ENCODE assay signal across 17 cellular contexts in genomic region chr7:156907656-156908055, GRCh38. TPM values are rescaled to one million over a fixed set of nuclear protein-coding genes. Genes with fewer than 3 reads are reported as not detected.
DNase-seq lines count a peak whose midpoint lies in the region; ATAC-seq and TF ChIP-seq lines count a peak whose summit lies in the region.
"Had no signal": no experiment of that assay in that cellular context is flagged by ENCODE, and none has a peak within 500 bp of the region (broad histone marks: within the 10 kb centered on the region; RNA-seq: fewer than 3 reads in every experiment).

No MANE protein-coding gene starts in this region.

- peaks cover 0 to 3% of the 10 kb centered on the region in 2 experiments for H3K27me3 ChIP-seq in mesenchymal stem cell (ENCODE audit: control insufficient read depth in 1 of 2, insufficient read depth in 1 of 2, low read length in 2 of 2)
- H3K27me3 ChIP-seq in effector memory CD4-positive, alpha-beta T cell (replicated peaks; ENCODE audit: control insufficient read depth, insufficient read depth, low read length, poor library complexity, severe bottlenecking), result no peaks in the 10 kb centered on the region

- peak; percentile 55 for DNase-seq in Daoy (ENCODE audit: low read depth)
- DNase-seq in M059J (ENCODE audit: low read depth), result peak; percentile 82
- peak; percentile 60 for DNase-seq in astrocyte of the spinal cord (ENCODE audit: low read depth, low spot score)
- DNase-seq in mesenchymal stem cell, result peak; percentile 85
- no peak for DNase-seq in effector memory CD4-positive, alpha-beta T cell
- no peak for DNase-seq in NCI-H446 (lab: John Stamatoyannopoulos, UW)
- no peak for DNase-seq in activated naive CD4-positive, alpha-beta T cell treated with Interleukin-2 at 50 U/mL for 16 hours
- DNase-seq: activated CD8-positive, alpha-beta T cell treated with anti-CD3 and anti-CD28 coated beads for 36 hours; activated T-cell treated with anti-CD3 and anti-CD28 coated beads, Interleukin-2, amount 50 U/mL, for 72 hours; CD4-positive, alpha-beta T cell; GDM1; heart right ventricle; kidney; NCI-H1436 treated with DMSO at 0.1 percent for 48 hours; NCI-H524; stimulated activated CD4-positive, alpha-beta T cell treated with anti-CD3 and anti-CD28 coated beads, Interleukin-4, amount 100 ng/mL, for 24 hours had no signal

- H4K8ac ChIP-seq in mesenchymal stem cell (ENCODE audit: low read length), result no peak overlapping the region

- no peak overlapping the region for H2BK12ac ChIP-seq in mesenchymal stem cell (ENCODE audit: low read length in 2 of 2)

- H2AK5ac ChIP-seq in mesenchymal stem cell (ENCODE audit: low read length, severe bottlenecking), result no peak overlapping the region

- H2BK5ac ChIP-seq in mesenchymal stem cell (ENCODE audit: low read depth, low read length, poor library complexity, severe bottlenecking), result no peak overlapping the region

- no peak overlapping the region for H2BK120ac ChIP-seq in mesenchymal stem cell (ENCODE audit: low read depth, low read length)

- no peak for TF ChIP-seq CTCF in astrocyte of the spinal cord (IDR thresholded peaks at IDR 0.05; ENCODE audit: low read depth, low read length)

- no peak overlapping the region for H3K18ac ChIP-seq in mesenchymal stem cell (ENCODE audit: low read depth in 1 of 2, low read length in 2 of 2)

- H3K9me3 ChIP-seq in mesenchymal stem cell (ENCODE audit: control insufficient read depth, low read length), result no peaks in the 10 kb centered on the region
- no peaks in the 10 kb centered on the region for H3K9me3 ChIP-seq in effector memory CD4-positive, alpha-beta T cell (ENCODE audit: control insufficient read depth, low read length)
- H3K9me3 ChIP-seq: heart right ventricle had no signal

- no peak overlapping the region for H3K9ac ChIP-seq in mesenchymal stem cell (ENCODE audit: low read length)

- no peak overlapping the region for H3K27ac ChIP-seq in mesenchymal stem cell (ENCODE audit: low read length, poor library complexity, severe bottlenecking)
- H3K27ac ChIP-seq in effector memory CD4-positive, alpha-beta T cell (ENCODE audit: insufficient read depth, low read length, poor library complexity, severe bottlenecking), result no peak overlapping the region
- H3K27ac ChIP-seq: heart right ventricle had no signal

- no peak overlapping the region for H3K4me2 ChIP-seq in mesenchymal stem cell (ENCODE audit: low read length, poor library complexity, severe bottlenecking)

- no peak overlapping the region for H2BK15ac ChIP-seq in mesenchymal stem cell (ENCODE audit: low read depth, poor library complexity, severe bottlenecking)

- H2AFZ ChIP-seq in mesenchymal stem cell (ENCODE audit: low read depth, low read length), result no peak overlapping the region

- H3K4ac ChIP-seq in mesenchymal stem cell (ENCODE audit: low read depth in 1 of 2, low read length in 2 of 2), result no peak overlapping the region

- no peak overlapping the region for H3K4me3 ChIP-seq in astrocyte of the spinal cord (ENCODE audit: low read depth, low read length)
- H3K4me3 ChIP-seq in mesenchymal stem cell (ENCODE audit: insufficient read depth in 1 of 2, low read depth in 1 of 2, low read length in 2 of 2), result no peak overlapping the region
- H3K4me3 ChIP-seq in effector memory CD4-positive, alpha-beta T cell (ENCODE audit: insufficient read depth, low read depth, low read length, poor library complexity, severe bottlenecking), result no peak overlapping the region
- H3K4me3 ChIP-seq: heart right ventricle had no signal

- WGBS in mesenchymal stem cell, result 100% methylated on average over 1 of the region's 4 CpGs

- no peaks in the 10 kb centered on the region for H3K79me1 ChIP-seq in mesenchymal stem cell (replicated peaks; ENCODE audit: low read length, poor library complexity, severe bottlenecking)

- H3K14ac ChIP-seq in mesenchymal stem cell (ENCODE audit: low read length in 2 of 2), result no peak overlapping the region

- no peak for ATAC-seq in HG03442 (IDR thresholded peaks at IDR 0.05; ENCODE audit: unreplicated experiment)
- ATAC-seq: activated CD8-positive, alpha-beta T cell treated with anti-CD3 and anti-CD28 coated beads for 36 hours; activated T-cell treated with anti-CD3 and anti-CD28 coated beads, Interleukin-2, amount 50 U/mL, for 72 hours had no signal

- H3K23ac ChIP-seq in mesenchymal stem cell (ENCODE audit: low read length in 2 of 2), result no peak overlapping the region

- no peaks in the 10 kb centered on the region for H3K36me3 ChIP-seq in mesenchymal stem cell (ENCODE audit: control insufficient read depth in 1 of 2, insufficient read depth in 2 of 2, low read depth in 1 of 2, low read length in 2 of 2)
- no peaks in the 10 kb centered on the region for H3K36me3 ChIP-seq in effector memory CD4-positive, alpha-beta T cell (ENCODE audit: control insufficient read depth, insufficient read depth, low read length)
- H3K36me3 ChIP-seq: heart right ventricle had no signal

- no peak overlapping the region for H4K91ac ChIP-seq in mesenchymal stem cell (ENCODE audit: low read length)

- in situ Hi-C loops in astrocyte of the spinal cord (cut with HindIII; ENCODE audit: low sequenced_read_pairs), result no loop called here

- peaks cover 11% of the 10 kb centered on the region for H3K4me1 ChIP-seq in mesenchymal stem cell (ENCODE audit: control insufficient read depth, insufficient read depth, low read depth, low read length)
- H3K4me1 ChIP-seq in effector memory CD4-positive, alpha-beta T cell (ENCODE audit: control insufficient read depth, insufficient read depth, low read length, poor library complexity, severe bottlenecking), result peaks cover 6% of the 10 kb centered on the region

RNA-seq across cellular contexts. Expression of gene LMBR1, which starts 14.7 kb away (rescaled TPM):
- 45.0 and 62.6 TPM in 2 replicates for total RNA-seq in Daoy (2014; rRNA removed; shearing (Covaris generic))
- total RNA-seq in M059J (2014; rRNA removed; shearing (Covaris generic)), result 31.1 and 39.9 TPM in 2 replicates
- 19.1 TPM for polyA plus RNA-seq in mesenchymal stem cell (2013, experiment 1 of 2)
- 20.0 TPM for polyA plus RNA-seq in mesenchymal stem cell (2013, experiment 2 of 2)

RNA-seq across cellular contexts. Expression of gene NOM1, which starts 41.9 kb away (rescaled TPM):
- total RNA-seq in Daoy (2014; rRNA removed; shearing (Covaris generic)), result 19.3 and 22.1 TPM in 2 replicates
- total RNA-seq in M059J (2014; rRNA removed; shearing (Covaris generic)), result 7.3 and 14.1 TPM in 2 replicates
- 8.6 TPM for polyA plus RNA-seq in mesenchymal stem cell (2013, experiment 1 of 2)
- polyA plus RNA-seq in mesenchymal stem cell (2013, experiment 2 of 2), result 7.6 TPM

Comparison
In these comparisons a context has a peak if more than half of its experiments do, and no peak if none do; other contexts are left out.
1. DNase-seq: peak in Daoy (single experiment), M059J (single experiment), astrocyte of the spinal cord (single experiment) and mesenchymal stem cell (single experiment); none in effector memory CD4-positive, alpha-beta T cell (0 of 3), NCI-H446 (0 of 2) and activated naive CD4-positive, alpha-beta T cell treated with Interleukin-2 at 50 U/mL for 16 hours (single experiment).